In genomic region chr4:39497909-39498723, GRCh38 we compare ENCODE assay signal across 26 cellular contexts.
"Had no signal": no experiment of that assay in that cellular context is flagged by ENCODE, and none has a peak within 500 bp of the region (broad histone marks: within the 10 kb centered on the region; RNA-seq: fewer than 3 reads in every experiment).

No MANE protein-coding gene starts in this region.

- H3K4me3 ChIP-seq: hepatocyte, left lung, lung, spleen, thyroid gland had no signal

- H3K27me3 Mint-ChIP-seq: activated CD4-positive, alpha-beta memory T cell treated with anti-CD3 and anti-CD28 coated beads for 36 hours; activated naive CD8-positive, alpha-beta T cell treated with anti-CD3 and anti-CD28 coated beads, Interleukin-2, amount 50 U/mL, for 24 hours; brain; central memory CD8-positive, alpha-beta T cell; naive thymus-derived CD4-positive, alpha-beta T cell had no signal

- H3K27ac ChIP-seq: hepatocyte, left lung, spleen, thyroid gland had no signal

- H2AFZ ChIP-seq: hepatocyte had no signal

- ATAC-seq: activated naive CD8-positive, alpha-beta T cell treated with anti-CD3 and anti-CD28 coated beads, Interleukin-2, amount 50 U/mL, for 24 hours; left lung; naive thymus-derived CD4-positive, alpha-beta T cell had no signal

- H3K4me1 Mint-ChIP-seq: activated naive CD8-positive, alpha-beta T cell treated with anti-CD3 and anti-CD28 coated beads, Interleukin-2, amount 50 U/mL, for 24 hours; brain; central memory CD8-positive, alpha-beta T cell; immature natural killer cell; naive thymus-derived CD4-positive, alpha-beta T cell had no signal

- H3K9me3 Mint-ChIP-seq: activated CD4-positive, alpha-beta memory T cell treated with anti-CD3 and anti-CD28 coated beads for 36 hours; activated naive CD8-positive, alpha-beta T cell treated with anti-CD3 and anti-CD28 coated beads, Interleukin-2, amount 50 U/mL, for 24 hours; activated T-helper 1 cell treated with anti-CD3 and anti-CD28 coated beads, Interleukin-12 subunit alpha, Interleukin-12 subunit beta, Interleukin-2, Interleukin-4 antibody, amounts not matched to agents 30 ng/mL and 10 ng/mL and 1 ng/mL, durations not matched to agents 14 hours and 24 hours and 36 hours; brain; central memory CD8-positive, alpha-beta T cell; immature natural killer cell; naive thymus-derived CD4-positive, alpha-beta T cell had no signal

- DNase-seq: activated CD4-positive, alpha-beta memory T cell treated with anti-CD3 and anti-CD28 coated beads for 36 hours; activated CD4-positive, alpha-beta T cell treated with anti-CD3 and anti-CD28 coated beads for 48 hours; activated CD4-positive, CD25-positive, alpha-beta regulatory T cell; activated gamma-delta T cell; activated naive CD4-positive, alpha-beta T cell treated with anti-CD3 and anti-CD28 coated beads, Interleukin-2, amount 50 U/mL, for 16 hours; activated naive CD8-positive, alpha-beta T cell treated with anti-CD3 and anti-CD28 coated beads, Interleukin-2, amount 50 U/mL, for 24 hours; activated T-cell treated with anti-CD3 and anti-CD28 coated beads for 4 hours; anterior cingulate cortex; cortex of kidney; foreskin melanocyte; glutamatergic neuron; immature natural killer cell; kidney glomerular epithelial cell; left lung; naive thymus-derived CD4-positive, alpha-beta T cell; retina; spleen; stimulated activated CD4-positive, alpha-beta T cell treated with anti-CD3 and anti-CD28 coated beads, Interleukin-4, amount 100 ng/mL, for 1 hour; stimulated activated naive CD4-positive, alpha-beta T cell treated with Interleukin-2 at 50 U/mL for 16 hours; T1000; thyroid gland had no signal

- H3K4me3 Mint-ChIP-seq: activated CD4-positive, alpha-beta memory T cell treated with anti-CD3 and anti-CD28 coated beads for 36 hours; activated naive CD8-positive, alpha-beta T cell treated with anti-CD3 and anti-CD28 coated beads, Interleukin-2, amount 50 U/mL, for 24 hours; activated T-helper 1 cell treated with anti-CD3 and anti-CD28 coated beads, Interleukin-12 subunit alpha, Interleukin-12 subunit beta, Interleukin-2, Interleukin-4 antibody, amounts not matched to agents 30 ng/mL and 10 ng/mL and 1 ng/mL, durations not matched to agents 14 hours and 24 hours and 36 hours; brain; central memory CD8-positive, alpha-beta T cell; immature natural killer cell; naive thymus-derived CD4-positive, alpha-beta T cell had no signal

- H3K4me1 ChIP-seq: left lung, spleen, thyroid gland had no signal

- H3K27ac Mint-ChIP-seq: activated CD4-positive, alpha-beta memory T cell treated with anti-CD3 and anti-CD28 coated beads for 36 hours; activated naive CD8-positive, alpha-beta T cell treated with anti-CD3 and anti-CD28 coated beads, Interleukin-2, amount 50 U/mL, for 24 hours; activated T-helper 1 cell treated with anti-CD3 and anti-CD28 coated beads, Interleukin-12 subunit alpha, Interleukin-12 subunit beta, Interleukin-2, Interleukin-4 antibody, amounts not matched to agents 30 ng/mL and 10 ng/mL and 1 ng/mL, durations not matched to agents 14 hours and 24 hours and 36 hours; immature natural killer cell; naive thymus-derived CD4-positive, alpha-beta T cell had no signal

- H3K27me3 ChIP-seq: hepatocyte, left lung, spleen, thyroid gland had no signal

- H3K9me3 ChIP-seq: left lung, spleen, thyroid gland had no signal

- H3K4me2 ChIP-seq: hepatocyte had no signal

- H3K79me2 ChIP-seq: hepatocyte had no signal
